14 cellular contexts compared by ENCODE assay signal in the genomic region with DNA sequence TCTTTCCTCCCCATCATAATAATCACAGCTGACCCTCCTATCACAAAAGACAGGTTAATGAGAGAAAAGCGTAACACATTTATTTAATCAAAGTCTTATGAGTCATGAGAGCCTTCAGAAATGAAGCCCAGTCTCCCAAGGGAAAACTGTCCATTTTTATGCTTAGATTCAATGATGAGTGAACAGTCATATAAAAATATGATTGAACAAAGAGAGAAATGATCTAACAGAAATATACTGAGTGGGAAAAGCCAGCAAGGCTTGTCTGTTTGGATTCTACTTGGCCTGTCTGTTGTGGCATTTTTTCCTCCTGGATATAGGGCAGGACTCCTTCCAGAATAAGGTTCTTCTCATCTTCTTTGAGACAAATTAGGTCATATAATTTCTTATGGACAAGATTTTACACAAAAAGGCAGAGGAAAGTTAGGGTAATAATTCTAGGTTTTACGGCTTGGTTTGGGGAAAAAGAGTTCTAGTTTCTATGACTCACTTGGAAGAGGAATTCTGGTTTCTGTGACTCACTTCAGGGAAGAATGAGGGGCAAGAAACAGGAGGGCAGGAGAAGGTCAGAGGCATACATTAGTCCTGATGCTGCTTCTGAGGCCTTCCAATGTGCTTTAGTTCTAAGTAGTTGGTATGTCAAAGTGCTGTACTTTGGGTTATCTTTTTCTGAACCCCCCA.
DNase-seq lines count a peak whose midpoint lies in the region; ATAC-seq and TF ChIP-seq lines count a peak whose summit lies in the region.
"Had no signal": no experiment of that assay in that cellular context is flagged by ENCODE, and none has a peak within 500 bp of the region (broad histone marks: within the 10 kb centered on the region; RNA-seq: fewer than 3 reads in every experiment).

No MANE protein-coding gene starts in this region.

- peak overlapping the region; percentile 75 for H3K27ac ChIP-seq in RWPE2 (ENCODE audit: poor library complexity, severe bottlenecking)
- H3K27ac ChIP-seq: lower lobe of right lung had no signal

- ATAC-seq in RWPE2 (ENCODE audit: low read depth) (peak; percentile 95), HG02571 (IDR thresholded peaks at IDR 0.05; ENCODE audit: unreplicated experiment) (no peak), GM21390 (IDR thresholded peaks at IDR 0.05; ENCODE audit: unreplicated experiment) (no peak)
- ATAC-seq: lower lobe of right lung had no signal

- DNase-seq in Calu3 (peak; percentile 46), RWPE2 (ENCODE audit: low spot score) (no peak), fibroblast of mammary gland (ENCODE audit: low read depth) (peak; percentile 94), progenitor cell of endocrine pancreas (ENCODE audit: low spot score, unreplicated experiment) (no peak), NCI-H1048 (lab: John Stamatoyannopoulos, UW) (no peak), amygdala (lab: John Stamatoyannopoulos, UW) (no peak)
- DNase-seq: activated T-cell treated with anti-CD3 and anti-CD28 coated beads, Interleukin-2, amount 50 U/mL, for 24 hours; lower lobe of right lung; NCI-H524; stimulated activated CD4-positive, alpha-beta T cell treated with anti-CD3 and anti-CD28 coated beads, Interleukin-4, amount 100 ng/mL, for 24 hours had no signal

- H3K9me3 ChIP-seq in RWPE2 (ENCODE audit: severe bottlenecking) = no peaks in the 10 kb centered on the region
- H3K9me3 ChIP-seq: lower lobe of right lung, thoracic aorta had no signal

- peaks cover 22% of the 10 kb centered on the region for H3K4me1 ChIP-seq in RWPE2 (ENCODE audit: insufficient read depth, poor library complexity, severe bottlenecking)
- H3K4me1 ChIP-seq: lower lobe of right lung had no signal

- H3K27ac Mint-ChIP-seq in Calu3 (ENCODE audit: unreplicated experiment) = peak overlapping the region; percentile 88
- peak overlapping the region; percentile 11 for H3K27ac Mint-ChIP-seq in progenitor cell of endocrine pancreas
- H3K27ac Mint-ChIP-seq: activated T-cell treated with anti-CD3 and anti-CD28 coated beads, Interleukin-2, amount 50 U/mL, for 24 hours; IgD-negative memory B cell had no signal

- no peaks in the 10 kb centered on the region for H3K36me3 ChIP-seq in RWPE2 (ENCODE audit: low read depth)
- H3K36me3 ChIP-seq: lower lobe of right lung, thoracic aorta had no signal

- BruUV-seq in Calu3 (replicated peaks; lab: Mats Ljungman, UMichigan) = no TSS peak

- H3K4me3 ChIP-seq in RWPE2 (ENCODE audit: severe bottlenecking) (no peak overlapping the region), fibroblast of mammary gland (ENCODE audit: control insufficient read depth, low read depth, low read length) (peak overlapping the region; percentile 19)
- H3K4me3 ChIP-seq: lower lobe of right lung, thoracic aorta had no signal

- TF ChIP-seq CTCF in Calu3 (IDR thresholded peaks at IDR 0.05; ENCODE audit: unreplicated experiment) = no peak
- no peak for TF ChIP-seq CTCF in RWPE2 (IDR thresholded peaks at IDR 0.05; ENCODE audit: poor library complexity, severe bottlenecking)
- TF ChIP-seq CTCF in fibroblast of mammary gland (conservative IDR thresholded peaks at IDR 0.05; ENCODE audit: control insufficient read depth, insufficient read depth, low read depth, low read length) = no peak
- no peak for TF ChIP-seq CTCF in progenitor cell of endocrine pancreas (IDR thresholded peaks at IDR 0.05; ENCODE audit: unreplicated experiment)

- H3K4me3 Mint-ChIP-seq in Calu3 (ENCODE audit: low read depth, unreplicated experiment) (peak overlapping the region; percentile 8), progenitor cell of endocrine pancreas (ENCODE audit: low read depth) (no peak overlapping the region)
- H3K4me3 Mint-ChIP-seq: activated T-cell treated with anti-CD3 and anti-CD28 coated beads, Interleukin-2, amount 50 U/mL, for 24 hours; IgD-negative memory B cell had no signal

- CTCF ChIA-PET in Calu3 (lab: Charles Lee) = no interaction called here

- H3K27me3 ChIP-seq in RWPE2 (ENCODE audit: insufficient read depth, poor library complexity, severe bottlenecking) = no peaks in the 10 kb centered on the region

- intact Hi-C loops in Calu3 (cut with micrococcal nuclease; ENCODE audit: unreplicated experiment) = no loop called here

- H3K36me3 Mint-ChIP-seq in Calu3 (ENCODE audit: insufficient read depth, unreplicated experiment) (peaks cover 7% of the 10 kb centered on the region), progenitor cell of endocrine pancreas (ENCODE audit: insufficient read depth) (no peaks in the 10 kb centered on the region)
- H3K36me3 Mint-ChIP-seq: IgD-negative memory B cell had no signal

- H3K27me3 Mint-ChIP-seq in Calu3 (ENCODE audit: unreplicated experiment) (no peaks in the 10 kb centered on the region), progenitor cell of endocrine pancreas (no peaks in the 10 kb centered on the region)
- H3K27me3 Mint-ChIP-seq: activated T-cell treated with anti-CD3 and anti-CD28 coated beads, Interleukin-2, amount 50 U/mL, for 24 hours; IgD-negative memory B cell had no signal

- H3K4me1 Mint-ChIP-seq in Calu3 (ENCODE audit: low read depth, unreplicated experiment) (peaks cover 32% of the 10 kb centered on the region), progenitor cell of endocrine pancreas (ENCODE audit: low read depth) (peaks cover 7% of the 10 kb centered on the region)

- no peaks in the 10 kb centered on the region for H3K9me3 Mint-ChIP-seq in Calu3 (ENCODE audit: low read depth, unreplicated experiment)
- no peaks in the 10 kb centered on the region for H3K9me3 Mint-ChIP-seq in progenitor cell of endocrine pancreas (ENCODE audit: low read depth)

Comparison
In these comparisons a context has a peak if more than half of its experiments do, and no peak if none do; other contexts are left out.
1. DNase-seq: peak in Calu3 (single experiment) and fibroblast of mammary gland (single experiment); none in RWPE2 (single experiment), progenitor cell of endocrine pancreas (single experiment), NCI-H1048 (single experiment) and amygdala (0 of 56).